Comparison of ENCODE assay signal across 9 cellular contexts in the genomic region with DNA sequence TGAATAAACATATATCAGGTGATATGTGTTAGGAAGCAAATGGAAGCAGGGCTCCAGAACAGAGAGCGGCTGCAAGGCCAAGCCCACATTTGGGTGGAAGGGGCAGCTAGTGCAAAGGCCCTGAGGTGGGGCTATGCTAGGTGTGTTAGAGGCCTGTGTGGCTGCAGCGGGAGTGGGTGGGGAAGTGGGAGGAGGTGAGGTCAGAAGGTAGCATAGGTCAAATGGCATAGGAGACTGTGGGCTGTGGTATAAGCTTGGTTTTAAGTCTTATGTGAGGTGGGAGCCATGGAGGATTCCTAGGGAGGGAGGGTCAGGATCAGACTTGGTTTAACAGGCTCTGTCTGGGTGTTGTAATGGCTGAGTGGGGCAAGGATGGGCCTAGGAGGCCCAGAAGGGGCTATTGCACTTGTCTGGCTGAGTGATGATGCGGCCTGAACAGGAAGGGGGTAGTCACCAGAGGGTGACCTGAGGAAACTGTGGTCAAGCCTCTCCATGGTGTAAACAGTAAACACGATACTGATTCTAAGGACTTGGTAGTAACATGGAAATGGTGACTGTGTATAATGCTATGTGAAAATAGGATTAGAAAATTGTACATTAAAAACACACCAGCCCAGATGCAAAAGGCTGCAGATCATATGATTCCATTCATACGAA. TPM values are rescaled to one million over a fixed set of nuclear protein-coding genes. Genes with fewer than 3 reads are reported as not detected.
DNase-seq lines count a peak whose midpoint lies in the region; ATAC-seq and TF ChIP-seq lines count a peak whose summit lies in the region.
"Had no signal": no experiment of that assay in that cellular context is flagged by ENCODE, and none has a peak within 500 bp of the region (broad histone marks: within the 10 kb centered on the region; RNA-seq: fewer than 3 reads in every experiment).

No MANE protein-coding gene starts in this region.

- intact Hi-C loops in transverse colon (cut with DNase I; ENCODE audit: low total_unique reads) = no loop called here

- H3K4me1 ChIP-seq in RWPE2 (ENCODE audit: insufficient read depth, poor library complexity, severe bottlenecking) = peaks cover 36% of the 10 kb centered on the region
- H3K4me1 ChIP-seq in transverse colon = peaks cover 31 to 51% (median 36%) of the 10 kb centered on the region in 4 donors
- peaks cover 14% of the 10 kb centered on the region for H3K4me1 ChIP-seq in Karpas-422 (ENCODE audit: low read length)

- H3K36me3 ChIP-seq in RWPE2 (ENCODE audit: low read depth) (no peaks in the 10 kb centered on the region), transverse colon (no peaks in the 10 kb centered on the region), Karpas-422 (ENCODE audit: insufficient read depth, low read length) (no peaks in the 10 kb centered on the region)

- ATAC-seq in HG02759 (IDR thresholded peaks at IDR 0.05; ENCODE audit: unreplicated experiment) (peak; percentile 87), RWPE2 (ENCODE audit: low read depth) (peak; percentile 11)

- TF ChIP-seq POLR2A in transverse colon (IDR thresholded peaks at IDR 0.05) = no peak

- no peak for TF ChIP-seq CTCF in RWPE2 (IDR thresholded peaks at IDR 0.05; ENCODE audit: poor library complexity, severe bottlenecking)
- no peak for TF ChIP-seq CTCF in transverse colon (IDR thresholded peaks at IDR 0.05)

- no peak overlapping the region for H3K9ac ChIP-seq in Karpas-422 (ENCODE audit: low read length)

- in situ Hi-C loops in transverse colon (cut with MboI; ENCODE audit: low pct_ligation_motif_present in 1 of 4, low pct_unique_long_range_greater_than_20kb in 1 of 4, low sequenced_read_pairs in 3 of 4) (no loop called here), G401 (cut with HindIII; ENCODE audit: low sequenced_read_pairs) (no loop called here)

- H3K4me2 ChIP-seq in Karpas-422 (ENCODE audit: low read depth, low read length, poor library complexity, severe bottlenecking) = no peak overlapping the region

- no peaks in the 10 kb centered on the region for H3K27me3 ChIP-seq in RWPE2 (ENCODE audit: insufficient read depth, poor library complexity, severe bottlenecking)
- no peaks in the 10 kb centered on the region for H3K27me3 ChIP-seq in transverse colon
- H3K27me3 ChIP-seq in Karpas-422 (ENCODE audit: low read length) = no peaks in the 10 kb centered on the region

- no peak overlapping the region for H2AFZ ChIP-seq in Karpas-422 (ENCODE audit: low read length)

- H3K4me3 ChIP-seq in RWPE2 (ENCODE audit: severe bottlenecking) (no peak overlapping the region), transverse colon (no peak overlapping the region), Karpas-422 (ENCODE audit: low read length) (no peak overlapping the region)

- no peak for TF ChIP-seq EP300 in transverse colon (IDR thresholded peaks at IDR 0.05; ENCODE audit: low read depth)

- H3K27ac ChIP-seq in RWPE2 (ENCODE audit: poor library complexity, severe bottlenecking) (peak overlapping the region; percentile 65), transverse colon (peak overlapping the region; percentile 77 to 81 (median 80)), Karpas-422 (ENCODE audit: low read length) (no peak overlapping the region)

- DNase-seq in SKM-1 treated with dmso at 0.1 percent for 144 hours (lab: John Stamatoyannopoulos, UW; ENCODE audit: unreplicated experiment) (peak; percentile 56), SKM-1 (lab: John Stamatoyannopoulos, UW; ENCODE audit: unreplicated experiment) (no peak), RWPE2 (ENCODE audit: low spot score) (no peak), fibroblast of peridontal ligament (ENCODE audit: extremely low read depth) (peak; percentile 63), transverse colon (no peak), Karpas-422 (no peak), G401 (ENCODE audit: low spot score) (no peak)
- DNase-seq: DND-41 had no signal

- H3K9me3 ChIP-seq in RWPE2 (ENCODE audit: severe bottlenecking) (no peaks in the 10 kb centered on the region), transverse colon (no peaks in the 10 kb centered on the region), Karpas-422 (ENCODE audit: low read length) (no peaks in the 10 kb centered on the region)

- H3K9me2 ChIP-seq in Karpas-422 (replicated peaks; ENCODE audit: insufficient read depth, low read length) = no peaks in the 10 kb centered on the region

- peaks cover 10% of the 10 kb centered on the region; the same call in 1 of the 2 replicates for H4K20me1 ChIP-seq in Karpas-422 (ENCODE audit: insufficient read depth, low read depth, low read length)

- WGBS in transverse colon (ENCODE audit: low coverage in 1 of 2), 2 donors = 65 to 76% methylated on average over 4 to 5 of the region's 5 CpGs

- peaks cover 97% of the 10 kb centered on the region for H3K79me2 ChIP-seq in Karpas-422 (ENCODE audit: low read length)

RNA-seq across cellular contexts. Expression of a gene that starts 31.1 kb away (rescaled TPM):
- total RNA-seq in transverse colon = 100 to 1,000 TPM in 1 of 4 donors, 10 to 100 TPM in 3; 14.1 to 163 (median 34.6) TPM
- total RNA-seq in Karpas-422 (2014; rRNA removed; shearing (Covaris generic); ENCODE audit: low replicate concordance) = 18.2 and 35.1 TPM in 2 replicates
- total RNA-seq in G401 (2014; rRNA removed; shearing (Covaris generic)) = 12.0 and 13.8 TPM in 2 replicates

Comparison
In these comparisons a context has a peak if more than half of its experiments do, and no peak if none do; other contexts are left out.
1. DNase-seq: peak in SKM-1 treated with dmso at 0.1 percent for 144 hours (single experiment) and fibroblast of peridontal ligament (single experiment); none in SKM-1 (single experiment), RWPE2 (single experiment), transverse colon (single experiment), Karpas-422 (single experiment) and G401 (single experiment).